In the genomic region with DNA sequence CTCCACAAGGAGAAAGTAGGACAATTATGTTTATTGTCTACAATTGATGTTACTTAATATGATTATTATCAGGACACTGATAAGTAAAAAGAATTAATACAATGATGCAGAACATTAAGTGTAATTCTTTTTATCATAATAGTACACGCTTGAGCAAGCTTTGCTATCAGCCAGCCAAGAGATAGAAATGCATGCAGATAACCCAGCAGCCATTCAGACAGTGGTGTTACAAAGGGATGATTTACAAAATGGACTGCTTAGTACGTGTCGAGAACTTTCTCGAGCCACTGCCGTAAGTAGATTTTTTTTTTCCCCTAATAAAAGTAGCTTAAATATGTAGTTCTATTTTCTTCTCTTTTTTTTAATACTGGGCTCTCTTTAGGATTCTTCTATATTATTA, we compare ENCODE assay signal across 7 cellular contexts.
"Had no signal": no experiment of that assay in that cellular context is flagged by ENCODE, and none has a peak within 500 bp of the region (broad histone marks: within the 10 kb centered on the region; RNA-seq: fewer than 3 reads in every experiment).

No MANE protein-coding gene starts in this region.

- DNase-seq: H9, HCEC 1CT, IMR-90 had no signal

- H2AFZ ChIP-seq: GM23338 had no signal

- H3K4me3 ChIP-seq: GM23338 had no signal

- FAIRE-seq: H1, H54, HTR-8/SVneo had no signal

- ATAC-seq: GM23338 had no signal

- H3K4me2 ChIP-seq: GM23338 had no signal
